Comparison of ENCODE assay signal across 9 cellular contexts in the genomic region with DNA sequence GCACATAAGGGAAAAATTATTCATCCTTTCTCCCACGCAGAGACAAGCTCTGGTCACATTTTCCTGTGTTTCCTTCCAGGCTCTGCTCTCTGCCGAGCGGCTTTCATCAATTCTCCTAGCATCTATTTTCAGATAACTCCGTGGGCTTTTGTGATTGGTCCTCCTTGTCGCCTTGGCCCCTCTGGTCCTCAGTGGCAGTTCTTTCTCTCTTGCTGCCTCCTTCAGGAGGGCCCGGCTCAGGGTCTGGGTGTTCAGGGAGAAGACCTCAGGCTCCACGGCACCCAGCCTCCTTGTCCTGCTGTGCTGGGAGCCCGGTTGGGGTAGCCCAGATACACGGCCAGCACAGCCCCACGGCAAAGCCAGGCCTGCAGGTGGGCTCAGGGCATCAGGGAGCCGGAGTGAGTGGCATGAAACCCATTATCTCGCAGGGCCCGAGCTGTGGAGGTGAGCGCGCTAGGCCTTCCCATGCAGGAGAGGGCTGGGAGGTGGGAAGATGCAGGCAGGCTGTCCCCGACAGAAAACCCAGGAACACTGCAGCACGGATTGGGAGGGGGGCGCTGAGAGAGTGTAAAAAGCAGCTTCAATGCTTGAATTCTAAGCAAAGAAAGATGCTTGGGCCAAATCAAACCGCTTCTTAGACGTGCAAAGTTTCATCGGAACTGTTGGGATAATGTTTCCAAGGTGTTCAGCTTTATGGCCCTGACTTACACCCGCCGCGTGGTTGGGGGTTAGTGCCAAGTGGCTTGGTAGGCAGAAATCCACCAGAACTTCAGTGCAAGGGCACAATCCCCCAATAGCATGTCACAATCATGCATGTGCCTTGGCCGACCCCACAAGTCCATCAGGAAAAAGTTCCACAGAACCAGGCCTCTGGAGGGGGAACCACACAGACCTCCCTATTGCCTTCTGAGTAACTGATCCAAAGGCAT.
A peak's percentile ranks its signal among the peaks of the same experiment; 100 is the strongest.
DNase-seq lines count a peak whose midpoint lies in the region; ATAC-seq and TF ChIP-seq lines count a peak whose summit lies in the region.
"Had no signal": no experiment of that assay in that cellular context is flagged by ENCODE, and none has a peak within 500 bp of the region (broad histone marks: within the 10 kb centered on the region; RNA-seq: fewer than 3 reads in every experiment).

No MANE protein-coding gene starts in this region.

- intact Hi-C loops in adrenal gland (cut with DNase I) (no loop called here), left colon (cut with DNase I, micrococcal nuclease) (no loop called here), thyroid gland (cut with DNase I) (no loop called here)

- TF ChIP-seq POLR2A in adrenal gland (IDR thresholded peaks at IDR 0.05) (no peak), thyroid gland (IDR thresholded peaks at IDR 0.05) (no peak)

- TF ChIP-seq CTCF in adrenal gland (IDR thresholded peaks at IDR 0.05) (no peak), thyroid gland (IDR thresholded peaks at IDR 0.05) (no peak)

- H3K4me3 ChIP-seq in adrenal gland (peak overlapping the region in 1 of 4 donors; percentile 18), thyroid gland (replicated peaks in 1 of 3) (no peak overlapping the region)

- H3K4me1 ChIP-seq in adrenal gland (replicated peaks in 1 of 2), result peaks cover 39 to 59% of the 10 kb centered on the region in 2 donors
- H3K4me1 ChIP-seq in thyroid gland, result peaks cover 49 to 72% of the 10 kb centered on the region in 2 donors
- H3K4me1 ChIP-seq: Caco-2 had no signal

- no peaks in the 10 kb centered on the region for H3K27me3 ChIP-seq in adrenal gland
- H3K27me3 ChIP-seq in thyroid gland, result no peaks in the 10 kb centered on the region

- H3K9me3 ChIP-seq in adrenal gland (replicated peaks in 1 of 3) (no peaks in the 10 kb centered on the region), thyroid gland (no peaks in the 10 kb centered on the region)
- H3K9me3 ChIP-seq: Caco-2 had no signal

- H3K27ac ChIP-seq in adrenal gland (peak overlapping the region in 4 of 5 donors; percentile 32 to 99 (median 74)), thyroid gland (peak overlapping the region; percentile 91 to 99 (median 97))

- DNase-seq in activated CD4-positive, CD25-positive, alpha-beta regulatory T cell treated with anti-CD3 and anti-CD28 coated beads, Interleukin-2, amount 50 U/mL, for 72 hours, result peak; percentile 21
- DNase-seq in adrenal gland (peak in 4 of 7 donors; percentile 13 to 51 (median 26)), left colon (peak; percentile 15 to 23), thyroid gland (no peak), NCI-H446 treated with DMSO at 0.1 percent for 48 hours (lab: John Stamatoyannopoulos, UW) (no peak), SHP77 treated with DMSO at 0.1 percent for 48 hours (lab: John Stamatoyannopoulos, UW) (no peak)

- H3K36me3 ChIP-seq in adrenal gland (replicated peaks in 1 of 2) (no peaks in the 10 kb centered on the region), thyroid gland (no peaks in the 10 kb centered on the region)

- ATAC-seq in activated CD4-positive, CD25-positive, alpha-beta regulatory T cell treated with anti-CD3 and anti-CD28 coated beads, Interleukin-2, amount 50 U/mL, for 24 hours, result no peak
- ATAC-seq in left colon (no peak), GM21367 (IDR thresholded peaks at IDR 0.05; ENCODE audit: unreplicated experiment) (no peak)

- WGBS in adrenal gland, 4 donors, result 70 to 80% (median 76%) methylated on average over 18 to 25 of the region's 25 CpGs
- WGBS in thyroid gland, 2 donors, result 71 to 74% methylated on average over 25 of the region's 25 CpGs

Comparison
In these comparisons a context has a peak if more than half of its experiments do, and no peak if none do; other contexts are left out.
1. DNase-seq: peak in activated CD4-positive, CD25-positive, alpha-beta regulatory T cell treated with anti-CD3 and anti-CD28 coated beads, Interleukin-2, amount 50 U/mL, for 72 hours (single experiment), adrenal gland (4 of 7) and left colon (2 of 2); none in thyroid gland (0 of 2), NCI-H446 treated with DMSO at 0.1 percent for 48 hours (single experiment) and SHP77 treated with DMSO at 0.1 percent for 48 hours (single experiment).